In genomic region chr2:69163556-69163955, GRCh38 we compare ENCODE assay signal across 11 cellular contexts.
A peak's percentile ranks its signal among the peaks of the same experiment; 100 is the strongest.
DNase-seq lines count a peak whose midpoint lies in the region; ATAC-seq and TF ChIP-seq lines count a peak whose summit lies in the region.
"Had no signal": no experiment of that assay in that cellular context is flagged by ENCODE, and none has a peak within 500 bp of the region (broad histone marks: within the 10 kb centered on the region; RNA-seq: fewer than 3 reads in every experiment).

No MANE protein-coding gene starts in this region.

- peaks cover 27% of the 10 kb centered on the region for H3K4me1 ChIP-seq in HUES48 (ENCODE audit: control insufficient read depth, insufficient read depth, low read length)
- H3K4me1 ChIP-seq in lower lobe of right lung: peaks cover 49% of the 10 kb centered on the region
- peaks cover 59 to 83% of the 10 kb centered on the region in 2 donors for H3K4me1 ChIP-seq in thoracic aorta (ENCODE audit: control insufficient read depth in 1 of 2, low read depth in 2 of 2)

- no peak overlapping the region for H3K9ac ChIP-seq in HUES48 (ENCODE audit: low read depth, low read length)

- TF ChIP-seq CTCF in brain (conservative IDR thresholded peaks at IDR 0.05) (no peak), lower lobe of right lung (IDR thresholded peaks at IDR 0.05) (no peak), thoracic aorta (IDR thresholded peaks at IDR 0.05) (no peak)

- H3K4me3 ChIP-seq in HUES48 (ENCODE audit: low read depth, low read length) (no peak overlapping the region), lower lobe of right lung (no peak overlapping the region), thoracic aorta (peak overlapping the region; percentile 44)

- no peaks in the 10 kb centered on the region for H3K27me3 ChIP-seq in HUES48 (ENCODE audit: control insufficient read depth, insufficient read depth, low read length)
- H3K27me3 ChIP-seq in lower lobe of right lung (ENCODE audit: low read depth): no peaks in the 10 kb centered on the region
- no peaks in the 10 kb centered on the region for H3K27me3 ChIP-seq in thoracic aorta (replicated peaks; ENCODE audit: insufficient read depth)

- peaks cover 64% of the 10 kb centered on the region for H3K4me1 Mint-ChIP-seq in brain

- no peak for DNase-seq in lower lobe of right lung
- DNase-seq in thoracic aorta (ENCODE audit: low spot score): no peak
- DNase-seq in NCI-H748 (lab: John Stamatoyannopoulos, UW; ENCODE audit: unreplicated experiment): no peak
- DNase-seq in T1000 (lab: John Stamatoyannopoulos, UW): no peak
- DNase-seq: NCI-H1436 treated with DMSO at 0.1 percent for 48 hours; stimulated activated CD8-positive, alpha-beta memory T cell treated with anti-CD3 and anti-CD28 coated beads, Interleukin-4, amount 100 ng/mL, for 48 hours had no signal

- ATAC-seq in lower lobe of right lung (no peak), thoracic aorta (ENCODE audit: insufficient number of reproducible peaks, low FRiP score, low read depth) (no peak), GM21526 (IDR thresholded peaks at IDR 0.05; ENCODE audit: low FRiP score, unreplicated experiment) (no peak), GM19023 (IDR thresholded peaks at IDR 0.05; ENCODE audit: unreplicated experiment) (no peak)

- H3K36me3 Mint-ChIP-seq in brain: peaks cover 41% of the 10 kb centered on the region

- peaks cover 8% of the 10 kb centered on the region for H3K27me3 Mint-ChIP-seq in brain

- H3K9me3 ChIP-seq in HUES48 (ENCODE audit: control insufficient read depth, insufficient read depth, low read length) (no peaks in the 10 kb centered on the region), lower lobe of right lung (no peaks in the 10 kb centered on the region), thoracic aorta (no peaks in the 10 kb centered on the region)

- H3K27ac Mint-ChIP-seq in brain: peak overlapping the region in 3 of 5 experiments; percentile 15 to 69 (median 41)

- no peak overlapping the region for H3K4me3 Mint-ChIP-seq in brain

- H3K27ac ChIP-seq in HUES48 (ENCODE audit: low read depth, low read length): peak overlapping the region; percentile 64
- H3K27ac ChIP-seq in lower lobe of right lung: peak overlapping the region; percentile 15
- H3K27ac ChIP-seq in thoracic aorta: peak overlapping the region; percentile 85 to 91
- H3K27ac ChIP-seq: epithelial cell of prostate had no signal

- H3K36me3 ChIP-seq in HUES48 (ENCODE audit: control insufficient read depth, insufficient read depth, low read length) (no peaks in the 10 kb centered on the region), lower lobe of right lung (no peaks in the 10 kb centered on the region), thoracic aorta (no peaks in the 10 kb centered on the region)

- intact Hi-C loops in lower lobe of right lung (cut with DNase I): no loop called here

- H3K9me3 Mint-ChIP-seq in brain: no peaks in the 10 kb centered on the region

Comparison
In these comparisons a context has a peak if more than half of its experiments do, and no peak if none do; other contexts are left out.
1. H3K27ac ChIP-seq: peak in every context shown above with its lines; median percentile 88 in thoracic aorta; 64 in HUES48; 15 in lower lobe of right lung.